ENCODE assay signal across 1 cellular context in genomic region chr15:63022663-63023062, GRCh38.
TF ChIP-seq lines count a peak whose summit lies in the region.

No MANE protein-coding gene starts in this region.

TF ChIP-seq in HepG2, 621 proteins besides CTCF, POLR2A, EP300 and RAD21:
- TF ChIP-seq ZNF569 (CRISPR knock-in tag; IDR thresholded peaks at IDR 0.05; ENCODE audit: borderline replicate concordance) (no peak), ZNF431 (CRISPR knock-in tag; IDR thresholded peaks at IDR 0.05; ENCODE audit: borderline replicate concordance, low read depth) (no peak), ZNF33A (CRISPR knock-in tag; IDR thresholded peaks at IDR 0.05; ENCODE audit: borderline replicate concordance) (no peak), IRF2 (CRISPR knock-in tag; IDR thresholded peaks at IDR 0.05) (no peak), ZNF589 (CRISPR knock-in tag; conservative IDR thresholded peaks at IDR 0.05) (no peak), ZNF792 (CRISPR knock-in tag; IDR thresholded peaks at IDR 0.05) (no peak), ZNF709 (CRISPR knock-in tag; IDR thresholded peaks at IDR 0.05) (no peak), ZNF232 (CRISPR knock-in tag; IDR thresholded peaks at IDR 0.05; ENCODE audit: borderline replicate concordance) (no peak), ZFP36L2 (CRISPR knock-in tag; IDR thresholded peaks at IDR 0.05) (no peak), SSRP1 (CRISPR knock-in tag; IDR thresholded peaks at IDR 0.05) (no peak), ZNF354B (CRISPR knock-in tag; IDR thresholded peaks at IDR 0.05) (no peak), RNF2 (conservative IDR thresholded peaks at IDR 0.05; ENCODE audit: low read depth) (no peak), JUN (CRISPR knock-in tag; IDR thresholded peaks at IDR 0.05) (no peak), ZBTB1 (CRISPR knock-in tag; IDR thresholded peaks at IDR 0.05; ENCODE audit: borderline replicate concordance) (no peak)
TF ChIP-seq in HepG2: peak in this region for 0.
